ENCODE assay signal across 25 cellular contexts in genomic region chr16:52424591-52424990, GRCh38.
"Had no signal": no experiment of that assay in that cellular context is flagged by ENCODE, and none has a peak within 500 bp of the region (broad histone marks: within the 10 kb centered on the region; RNA-seq: fewer than 3 reads in every experiment).

No MANE protein-coding gene starts in this region.

- H3K27ac ChIP-seq: stomach, suprapubic skin, testis, thoracic aorta, thyroid gland, tibial artery, tibial nerve, transverse colon, upper lobe of left lung, upper lobe of right lung, uterus, vagina had no signal

- H3K4me1 ChIP-seq: stomach, suprapubic skin, testis, thyroid gland, tibial artery, tibial nerve, transverse colon, upper lobe of left lung, upper lobe of right lung, uterus, vagina had no signal

- ATAC-seq: stimulated activated effector memory CD8-positive, alpha-beta T cell treated with anti-CD3 and anti-CD28 coated beads, Interleukin-12 subunit alpha, Interleukin-12 subunit beta, amount 100 ng/mL, for 72 hours; stimulated activated memory B cell treated with anti-CD40 and anti-IgM and Interleukin-4, amounts not matched to agents 10 μg/mL and 1 μg/mL and 100 μg/mL, for 72 hours; stimulated activated naive B cell treated with anti-CD40 and anti-IgM and Interleukin-4, amounts not matched to agents 10 μg/mL and 1 μg/mL and 100 μg/mL, for 72 hours; stimulated activated naive CD8-positive, alpha-beta T cell treated with anti-CD3 and anti-CD28 coated beads, Interleukin-15, amount 100 ng/mL, for 72 hours; stimulated activated naive CD8-positive, alpha-beta T cell treated with anti-CD3 and anti-CD28 coated beads, Interleukin-15, Interleukin-2, amounts not matched to agents 100 U/mL and 50 U/mL, for 24 hours; upper lobe of right lung had no signal

- H3K36me3 ChIP-seq: stomach, suprapubic skin, thoracic aorta, thyroid gland, tibial artery, tibial nerve, transverse colon, upper lobe of left lung, upper lobe of right lung, uterus, vagina had no signal

- H3K4me3 ChIP-seq: stomach, suprapubic skin, testis, thoracic aorta, thyroid gland, tibial artery, tibial nerve, transverse colon, upper lobe of left lung, upper lobe of right lung, uterus, vagina had no signal

- DNase-seq: stimulated activated CD4-positive, alpha-beta T cell treated with anti-CD3 and anti-CD28 coated beads, Interleukin-2, amount 100 ng/mL, for 48 hours; stimulated activated CD4-positive, alpha-beta T cell treated with anti-CD3 and anti-CD28 coated beads, Interleukin-4, amount 100 ng/mL, for 24 hours; stimulated activated CD4-positive, alpha-beta T cell treated with anti-CD3 and anti-CD28 coated beads, Interleukin-4, amount 100 ng/mL, for 4 hours; stimulated activated CD8-positive, alpha-beta memory T cell treated with anti-CD3 and anti-CD28 coated beads, Interleukin-4, amount 100 ng/mL, for 48 hours; stimulated activated naive B cell treated with anti-CD40 and anti-IgM and Interleukin-4, amounts not matched to agents 10 μg/mL and 1 μg/mL and 100 μg/mL, for 72 hours; stimulated activated naive CD4-positive, alpha-beta T cell; stimulated activated naive CD4-positive, alpha-beta T cell treated with Interleukin-2 at 50 U/mL for 16 hours; stimulated activated naive CD8-positive, alpha-beta T cell treated with anti-CD3 and anti-CD28 coated beads, Interleukin-15, amount 100 ng/mL, for 72 hours; stimulated activated naive CD8-positive, alpha-beta T cell treated with anti-CD3 and anti-CD28 coated beads, Interleukin-15, Interleukin-2, amounts not matched to agents 100 U/mL and 50 U/mL, for 24 hours; stomach; substantia nigra; testis; thyroid gland; tibial artery; transverse colon; trophoblast cell; upper lobe of left lung; upper lobe of right lung; uterus had no signal

- H3K9me3 ChIP-seq: stomach, suprapubic skin, testis, thoracic aorta, thyroid gland, tibial artery, tibial nerve, transverse colon, upper lobe of left lung, upper lobe of right lung, uterus, vagina had no signal

- H3K27me3 ChIP-seq: stomach, suprapubic skin, testis, thyroid gland, tibial artery, tibial nerve, transverse colon, upper lobe of left lung, upper lobe of right lung, uterus, vagina had no signal
